Comparison of ENCODE assay signal across 12 cellular contexts in the genomic region with DNA sequence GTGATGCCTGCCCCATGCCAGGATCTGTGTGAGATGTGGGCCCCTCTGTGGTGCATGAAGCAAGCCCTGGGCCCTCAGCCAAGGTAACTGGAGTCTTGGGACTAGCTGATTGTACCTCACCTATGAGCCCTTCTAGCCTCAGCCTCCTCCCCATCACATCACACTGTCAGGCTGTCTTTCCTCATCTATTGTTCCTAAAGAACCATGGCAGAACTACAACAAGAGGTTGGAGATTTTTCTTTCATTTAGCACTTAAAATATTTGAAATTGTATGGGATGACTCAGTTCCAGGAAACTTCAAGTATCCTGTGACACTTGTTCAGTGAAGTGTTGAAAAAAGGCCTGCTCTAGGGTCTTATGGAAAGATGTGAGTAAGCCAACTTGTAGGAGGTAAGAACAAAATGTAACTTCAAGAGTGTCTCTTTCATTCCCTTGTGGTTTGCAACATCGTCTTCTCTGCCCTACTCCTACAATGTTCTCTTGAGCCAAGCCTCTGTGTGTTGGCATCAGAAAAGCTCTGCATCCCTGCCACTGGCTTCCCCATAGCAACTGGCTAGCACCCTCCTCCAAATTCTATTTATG. TPM values are rescaled to one million over a fixed set of nuclear protein-coding genes. Genes with fewer than 3 reads are reported as not detected.
A peak's percentile ranks its signal among the peaks of the same experiment; 100 is the strongest.
DNase-seq lines count a peak whose midpoint lies in the region.
"Had no signal": no experiment of that assay in that cellular context is flagged by ENCODE, and none has a peak within 500 bp of the region (broad histone marks: within the 10 kb centered on the region; RNA-seq: fewer than 3 reads in every experiment).

No MANE protein-coding gene starts in this region.

- no peaks in the 10 kb centered on the region for H3K9me3 Mint-ChIP-seq in CD8-positive, alpha-beta memory T cell

- POLR2A ChIA-PET in CD8-positive, alpha-beta memory T cell (lab: Charles Lee) = no interaction called here

- H3K27me3 ChIP-seq in CD8-positive, alpha-beta memory T cell (ENCODE audit: insufficient read depth, low read length, poor library complexity, severe bottlenecking) = no peaks in the 10 kb centered on the region
- H3K27me3 ChIP-seq: body of pancreas, suprapubic skin had no signal

- H3K36me3 ChIP-seq in CD8-positive, alpha-beta memory T cell (ENCODE audit: insufficient read depth, low read length) = no peaks in the 10 kb centered on the region
- H3K36me3 ChIP-seq: suprapubic skin had no signal

- H3K4me1 ChIP-seq in CD8-positive, alpha-beta memory T cell (ENCODE audit: insufficient read depth, low read length) = no peaks in the 10 kb centered on the region
- H3K4me1 ChIP-seq: body of pancreas, suprapubic skin had no signal

- no peaks in the 10 kb centered on the region for H3K4me1 Mint-ChIP-seq in CD8-positive, alpha-beta memory T cell

- peak; percentile 67 for DNase-seq in Ammon's horn (ENCODE audit: low spot score)
- peak; percentile 95 for DNase-seq in LHCN-M2 (ENCODE audit: low read depth)
- DNase-seq in caudate nucleus (lab: John Stamatoyannopoulos, UW) = peak in 6 of 61 donors; percentile 8 to 52 (median 23)
- DNase-seq in medulla oblongata (ENCODE audit: extremely low spot score) = peak; percentile 30
- no peak for DNase-seq in effector CD8-positive, alpha-beta T cell (lab: John Stamatoyannopoulos, UW)
- no peak for DNase-seq in NCI-H446 treated with DMSO at 0.1 percent for 48 hours (lab: John Stamatoyannopoulos, UW)
- DNase-seq in NCI-H524 treated with DMSO at 0.1 percent for 48 hours (lab: John Stamatoyannopoulos, UW) = no peak
- no peak for DNase-seq in CD8-positive, alpha-beta memory T cell
- DNase-seq: body of pancreas, NCI-H1436, T-helper 9 cell had no signal

- H3K27ac Mint-ChIP-seq in CD8-positive, alpha-beta memory T cell = peak overlapping the region in 1 of 8 donors; percentile 25

- H3K9me3 ChIP-seq in CD8-positive, alpha-beta memory T cell (ENCODE audit: low read length) = no peaks in the 10 kb centered on the region
- H3K9me3 ChIP-seq: body of pancreas, suprapubic skin had no signal

- H3K27me3 Mint-ChIP-seq in CD8-positive, alpha-beta memory T cell = peaks cover 9% of the 10 kb centered on the region in 2 donors

- H3K4me3 Mint-ChIP-seq in CD8-positive, alpha-beta memory T cell = no peak overlapping the region

- H3K4me3 ChIP-seq in CD8-positive, alpha-beta memory T cell (ENCODE audit: low read length) = no peak overlapping the region
- H3K4me3 ChIP-seq: body of pancreas, suprapubic skin had no signal

- H3K36me3 Mint-ChIP-seq in CD8-positive, alpha-beta memory T cell = no peaks in the 10 kb centered on the region

- H3K27ac ChIP-seq in caudate nucleus (ENCODE audit: low read depth, low read length) = peak overlapping the region; percentile 27
- H3K27ac ChIP-seq in CD8-positive, alpha-beta memory T cell (ENCODE audit: low read depth, low read length) = no peak overlapping the region
- H3K27ac ChIP-seq: body of pancreas, suprapubic skin had no signal

- CTCF ChIA-PET in CD8-positive, alpha-beta memory T cell (lab: Charles Lee) = no interaction called here

RNA-seq across cellular contexts. Expression of a gene that starts 58.7 kb away (rescaled TPM):
- 89.9 and 103 TPM in 2 replicates for total RNA-seq in LHCN-M2 (2014; rRNA removed)
- 32.7 TPM for polyA plus RNA-seq in LHCN-M2 (2012)
- total RNA-seq in CD8-positive, alpha-beta memory T cell = 10 to 100 TPM; 36.0 to 37.0 TPM
- 19.8 TPM for polyA plus RNA-seq in CD8-positive, alpha-beta memory T cell

Comparison
In these comparisons a context has a peak if more than half of its experiments do, and no peak if none do; other contexts are left out.
1. DNase-seq: peak in Ammon's horn (single experiment), LHCN-M2 (single experiment) and medulla oblongata (single experiment); none in effector CD8-positive, alpha-beta T cell (single experiment), NCI-H446 treated with DMSO at 0.1 percent for 48 hours (single experiment), NCI-H524 treated with DMSO at 0.1 percent for 48 hours (single experiment) and CD8-positive, alpha-beta memory T cell (0 of 5).